Comparison of ENCODE assay signal across 1 cellular context in genomic region chr13:113592571-113592970, GRCh38.
TF ChIP-seq lines count a peak whose summit lies in the region.

No MANE protein-coding gene starts in this region.

TF ChIP-seq in SK-N-SH treated with all-trans-retinoic acid at 6 μM for 48 hours, 23 proteins besides CTCF, POLR2A, EP300 and RAD21 (continued from another document):
- TF ChIP-seq BACH2 (CRISPR knock-in tag; IDR thresholded peaks at IDR 0.05; ENCODE audit: borderline replicate concordance): no peak
- no peak for TF ChIP-seq ZFP30 (CRISPR knock-in tag; IDR thresholded peaks at IDR 0.05)
